Comparison of ENCODE assay signal across 24 cellular contexts in genomic region chr11:119629085-119629484, GRCh38.
DNase-seq lines count a peak whose midpoint lies in the region; ATAC-seq and TF ChIP-seq lines count a peak whose summit lies in the region.
"Had no signal": no experiment of that assay in that cellular context is flagged by ENCODE, and none has a peak within 500 bp of the region (broad histone marks: within the 10 kb centered on the region; RNA-seq: fewer than 3 reads in every experiment).

No MANE protein-coding gene starts in this region.

- no peak overlapping the region for H2AFZ ChIP-seq in neuronal stem cell (ENCODE audit: low read length)

- no peaks in the 10 kb centered on the region for H3K36me3 Mint-ChIP-seq in dendritic cell treated with granulocyte-macrophage colony-stimulating factor and Interleukin-4, amounts not matched to agents 40 ng/mL and 50 ng/mL, for 4 days (ENCODE audit: low read depth)
- no peaks in the 10 kb centered on the region for H3K36me3 Mint-ChIP-seq in osteocyte (ENCODE audit: unreplicated experiment)
- H3K36me3 Mint-ChIP-seq in activated naive CD8-positive, alpha-beta T cell treated with anti-CD3 and anti-CD28 coated beads for 36 hours: no peaks in the 10 kb centered on the region
- H3K36me3 Mint-ChIP-seq: CD14-positive monocyte; CD4-positive, alpha-beta memory T cell; CD4-positive, CD25-positive, alpha-beta regulatory T cell; CD8-positive, alpha-beta memory T cell had no signal

- intact Hi-C loops in dendritic cell treated with granulocyte-macrophage colony-stimulating factor and Interleukin-4, amounts not matched to agents 40 ng/mL and 50 ng/mL, for 4 days (cut with micrococcal nuclease): no loop called here
- intact Hi-C loops in breast epithelium (cut with DNase I; ENCODE audit: low total_unique reads): no loop called here

- no peak overlapping the region for H3K4ac ChIP-seq in neuronal stem cell (ENCODE audit: low read length)

- H3K4me2 ChIP-seq in neuronal stem cell (ENCODE audit: insufficient read depth, low read length, poor library complexity, severe bottlenecking): no peak overlapping the region
- H3K4me2 ChIP-seq: BLaER1 had no signal

- no peak overlapping the region for H3K4me3 Mint-ChIP-seq in dendritic cell treated with granulocyte-macrophage colony-stimulating factor and Interleukin-4, amounts not matched to agents 40 ng/mL and 50 ng/mL, for 4 days
- no peak overlapping the region for H3K4me3 Mint-ChIP-seq in osteocyte (ENCODE audit: unreplicated experiment)
- no peak overlapping the region for H3K4me3 Mint-ChIP-seq in activated naive CD8-positive, alpha-beta T cell treated with anti-CD3 and anti-CD28 coated beads for 36 hours
- H3K4me3 Mint-ChIP-seq: CD14-positive monocyte; CD4-positive, alpha-beta memory T cell; CD4-positive, CD25-positive, alpha-beta regulatory T cell; CD8-positive, alpha-beta memory T cell had no signal

- no peak overlapping the region for H2BK120ac ChIP-seq in neuronal stem cell (ENCODE audit: low read depth, low read length)

- peaks cover 32% of the 10 kb centered on the region for H3K27me3 Mint-ChIP-seq in dendritic cell treated with granulocyte-macrophage colony-stimulating factor and Interleukin-4, amounts not matched to agents 40 ng/mL and 50 ng/mL, for 4 days
- H3K27me3 Mint-ChIP-seq in osteocyte (ENCODE audit: unreplicated experiment): peaks cover 15% of the 10 kb centered on the region
- H3K27me3 Mint-ChIP-seq in activated naive CD8-positive, alpha-beta T cell treated with anti-CD3 and anti-CD28 coated beads for 36 hours: peaks cover 3% of the 10 kb centered on the region

- H3K27ac ChIP-seq in neuronal stem cell (replicated peaks; ENCODE audit: low read length): no peak overlapping the region
- H3K27ac ChIP-seq in breast epithelium: no peak overlapping the region
- H3K27ac ChIP-seq: BLaER1 had no signal

- TF ChIP-seq CTCF in osteocyte (IDR thresholded peaks at IDR 0.05) (no peak), breast epithelium (IDR thresholded peaks at IDR 0.05) (no peak)

- no peak for DNase-seq in neuronal stem cell (ENCODE audit: low spot score)
- peak; percentile 81 for DNase-seq in osteocyte (ENCODE audit: extremely low spot score, unreplicated experiment)
- no peak for DNase-seq in activated naive CD8-positive, alpha-beta T cell treated with anti-CD3 and anti-CD28 coated beads for 36 hours
- no peak for DNase-seq in breast epithelium (ENCODE audit: low spot score in 2 of 2)
- DNase-seq in cerebellar nuclear complex (lab: John Stamatoyannopoulos, UW): no peak
- DNase-seq: 8988T; ACHN; BE2C; C1 segment of cervical spinal cord; CD4-positive, alpha-beta memory T cell; CD4-positive, CD25-positive, alpha-beta regulatory T cell; CD8-positive, alpha-beta memory T cell; COR-L47; DMS 273 treated with DMSO at 0.1 percent for 48 hours; DMS153; DMS53; DMS79; DND-41; EL; GF-D8 had no signal

- peak overlapping the region; percentile 67 for H3K23ac ChIP-seq in neuronal stem cell (ENCODE audit: low read depth, low read length, poor library complexity)

- no peak overlapping the region for H2BK15ac ChIP-seq in neuronal stem cell (ENCODE audit: low read length)

- no peak overlapping the region for H3K14ac ChIP-seq in neuronal stem cell (ENCODE audit: low read length)

- no peak overlapping the region for H3K9ac ChIP-seq in neuronal stem cell (ENCODE audit: low read depth, low read length, poor library complexity)
- H3K9ac ChIP-seq: BLaER1 had no signal

- peaks cover 44% of the 10 kb centered on the region for H3K4me1 Mint-ChIP-seq in dendritic cell treated with granulocyte-macrophage colony-stimulating factor and Interleukin-4, amounts not matched to agents 40 ng/mL and 50 ng/mL, for 4 days (ENCODE audit: low read depth)
- H3K4me1 Mint-ChIP-seq in osteocyte (ENCODE audit: unreplicated experiment): peaks cover 9% of the 10 kb centered on the region
- H3K4me1 Mint-ChIP-seq in activated naive CD8-positive, alpha-beta T cell treated with anti-CD3 and anti-CD28 coated beads for 36 hours: no peaks in the 10 kb centered on the region
- H3K4me1 Mint-ChIP-seq: CD4-positive, alpha-beta memory T cell; CD4-positive, CD25-positive, alpha-beta regulatory T cell; CD8-positive, alpha-beta memory T cell had no signal

- H3K18ac ChIP-seq in neuronal stem cell (ENCODE audit: low read length): peak overlapping the region; percentile 42

- H3K4me3 ChIP-seq in neuronal stem cell (ENCODE audit: low read length in 2 of 2) (no peak overlapping the region), breast epithelium (no peak overlapping the region)
- H3K4me3 ChIP-seq: BLaER1 had no signal

- H3K27ac Mint-ChIP-seq in dendritic cell treated with granulocyte-macrophage colony-stimulating factor and Interleukin-4, amounts not matched to agents 40 ng/mL and 50 ng/mL, for 4 days: peak overlapping the region; percentile 77
- H3K27ac Mint-ChIP-seq in osteocyte (ENCODE audit: unreplicated experiment): no peak overlapping the region
- H3K27ac Mint-ChIP-seq in activated naive CD8-positive, alpha-beta T cell treated with anti-CD3 and anti-CD28 coated beads for 36 hours: no peak overlapping the region
- H3K27ac Mint-ChIP-seq: CD4-positive, alpha-beta memory T cell; CD4-positive, CD25-positive, alpha-beta regulatory T cell had no signal

- H3K9me3 ChIP-seq in neuronal stem cell (replicated peaks in 1 of 2; ENCODE audit: control insufficient read depth in 2 of 2, insufficient read depth in 1 of 2, low read depth in 1 of 2, low read length in 2 of 2) (peaks cover 0 to 5% of the 10 kb centered on the region in 2 donors), breast epithelium (no peaks in the 10 kb centered on the region)
- H3K9me3 ChIP-seq: BE2C, BLaER1 had no signal

- peaks cover 22 to 42% of the 10 kb centered on the region in 2 donors for H3K4me1 ChIP-seq in neuronal stem cell (ENCODE audit: control insufficient read depth in 2 of 2, insufficient read depth in 1 of 2, low read depth in 1 of 2, low read length in 2 of 2)
- H3K4me1 ChIP-seq in breast epithelium: no peaks in the 10 kb centered on the region

- H2BK5ac ChIP-seq in neuronal stem cell (ENCODE audit: low read length): no peak overlapping the region

- H3K79me1 ChIP-seq in neuronal stem cell (ENCODE audit: low read depth, low read length): no peaks in the 10 kb centered on the region

- H4K91ac ChIP-seq in neuronal stem cell (ENCODE audit: low read depth, low read length, poor library complexity): no peak overlapping the region

- H2BK12ac ChIP-seq in neuronal stem cell (ENCODE audit: low read length): no peak overlapping the region

- no peak for TF ChIP-seq POLR2A in breast epithelium (IDR thresholded peaks at IDR 0.05)

- no peak overlapping the region for H4K8ac ChIP-seq in neuronal stem cell (ENCODE audit: low read depth, low read length)

- no peak for ATAC-seq in HG02870 (IDR thresholded peaks at IDR 0.05; ENCODE audit: unreplicated experiment)

- H3K9me3 Mint-ChIP-seq in dendritic cell treated with granulocyte-macrophage colony-stimulating factor and Interleukin-4, amounts not matched to agents 40 ng/mL and 50 ng/mL, for 4 days: no peaks in the 10 kb centered on the region
- H3K9me3 Mint-ChIP-seq in osteocyte (ENCODE audit: unreplicated experiment): no peaks in the 10 kb centered on the region
- H3K9me3 Mint-ChIP-seq in activated naive CD8-positive, alpha-beta T cell treated with anti-CD3 and anti-CD28 coated beads for 36 hours: no peaks in the 10 kb centered on the region
- H3K9me3 Mint-ChIP-seq: CD4-positive, alpha-beta memory T cell; CD8-positive, alpha-beta memory T cell had no signal

- peak overlapping the region; percentile 76 for H2AK5ac ChIP-seq in neuronal stem cell (ENCODE audit: low read depth, low read length)

- peaks cover 0 to 2% (median 0%) of the 10 kb centered on the region in 3 experiments for H3K27me3 ChIP-seq in neuronal stem cell (ENCODE audit: control insufficient read depth in 3 of 3, insufficient read depth in 3 of 3, low read depth in 1 of 3, low read length in 3 of 3)
- H3K27me3 ChIP-seq in breast epithelium: no peaks in the 10 kb centered on the region
- H3K27me3 ChIP-seq: BE2C, BLaER1 had no signal

- no peaks in the 10 kb centered on the region for H3K36me3 ChIP-seq in neuronal stem cell (replicated peaks in 1 of 2; ENCODE audit: control insufficient read depth in 2 of 2, insufficient read depth in 2 of 2, low read length in 2 of 2)
- H3K36me3 ChIP-seq in breast epithelium: no peaks in the 10 kb centered on the region
- H3K36me3 ChIP-seq: BE2C, BLaER1 had no signal

- no CpG with 5 or more reads among the region's 9 CpGs for WGBS in neuronal stem cell (ENCODE audit: extremely low coverage in 2 of 2, insufficient read length in 2 of 2, insufficient replicate concordance in 1 of 2), 2 donors
